ENCODE assay signal across 14 cellular contexts in the genomic region with DNA sequence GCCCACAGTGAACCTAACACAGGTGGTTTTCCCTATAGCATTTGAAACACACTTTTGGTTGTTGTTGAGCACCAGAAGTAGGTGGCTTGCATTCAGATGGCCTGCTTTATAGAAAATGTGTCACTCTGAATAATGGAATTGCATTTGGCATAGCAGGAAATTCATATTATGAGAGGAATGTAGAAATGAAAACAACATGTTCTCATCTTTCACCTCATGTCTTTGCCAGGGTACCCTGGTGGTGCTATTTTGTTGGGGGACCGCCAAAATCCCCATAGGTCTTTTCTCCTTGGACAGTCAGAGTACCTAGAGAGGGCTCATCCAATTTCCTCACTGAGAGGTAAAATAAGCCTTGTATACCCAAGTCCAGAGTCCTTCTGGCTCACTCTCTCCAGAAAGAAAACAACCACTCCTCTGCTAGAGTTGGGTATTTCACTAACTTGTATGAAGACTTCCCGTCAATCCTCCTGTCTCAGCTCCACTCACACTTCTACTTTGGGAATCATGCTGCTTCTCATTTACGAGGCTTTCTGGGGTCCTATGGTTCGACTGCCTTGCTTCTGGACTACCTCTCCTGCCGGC.
DNase-seq lines count a peak whose midpoint lies in the region; ATAC-seq, FAIRE-seq and TF ChIP-seq lines count a peak whose summit lies in the region.
"Had no signal": no experiment of that assay in that cellular context is flagged by ENCODE, and none has a peak within 500 bp of the region (broad histone marks: within the 10 kb centered on the region; RNA-seq: fewer than 3 reads in every experiment).

No MANE protein-coding gene starts in this region.

- 0 out of 2 replicates have a peak overlapping the region, but pooled peaks have one; percentile 9 for H2AFZ ChIP-seq in GM23248
- H2AFZ ChIP-seq: parathyroid adenoma had no signal

- H3K9me2 ChIP-seq in GM23248 (ENCODE audit: insufficient read depth), result no peaks in the 10 kb centered on the region

- H3K79me2 ChIP-seq in GM23248 (ENCODE audit: insufficient read depth), result peaks cover 14% of the 10 kb centered on the region; the same call in 1 of the 2 replicates

- H3K4me3 ChIP-seq in GM23248, result peak overlapping the region; percentile 30; the same call in 1 of the 2 replicates
- H3K4me3 ChIP-seq in fibroblast of mammary gland (ENCODE audit: control insufficient read depth, low read depth, low read length), result no peak overlapping the region
- peak overlapping the region; percentile 26 for H3K4me3 ChIP-seq in skeletal muscle satellite cell (ENCODE audit: low read length)

- ATAC-seq in SK-N-SH treated with all-trans-retinoic acid at 6 μM for 48 hours, result peak; percentile 71
- ATAC-seq: effector memory CD8-positive, alpha-beta T cell had no signal

- TF ChIP-seq CTCF in fibroblast of mammary gland (conservative IDR thresholded peaks at IDR 0.05; ENCODE audit: control insufficient read depth, insufficient read depth, low read depth, low read length), result no peak

- no peak for FAIRE-seq in RCC 7860 (lab: Jason Lieb, UNC)

- H3F3A ChIP-seq in GM23248 (ENCODE audit: insufficient read depth), result peaks cover 34% of the 10 kb centered on the region

- H3K9me3 ChIP-seq in GM23248 (ENCODE audit: low read depth) (no peaks in the 10 kb centered on the region), skeletal muscle satellite cell (replicated peaks; ENCODE audit: low read length) (no peaks in the 10 kb centered on the region)

- H3K4me2 ChIP-seq in GM23248 (ENCODE audit: unreplicated experiment) (peak overlapping the region; percentile 58), skeletal muscle satellite cell (ENCODE audit: low read length) (peak overlapping the region; percentile 65)

- in situ Hi-C loops in GM23248 (cut with MboI), result no loop called here

- DNase-seq in GM23248 (peak; percentile 45), fibroblast of mammary gland (ENCODE audit: low read depth) (peak; percentile 32), RCC 7860 (ENCODE audit: low spot score) (no peak), NCI-H187 treated with DMSO at 0.1 percent for 48 hours (lab: John Stamatoyannopoulos, UW) (no peak)
- DNase-seq in activated CD8-positive, alpha-beta memory T cell treated with anti-CD3 and anti-CD28 coated beads for 24 hours, result no peak
- DNase-seq: activated effector memory CD4-positive, alpha-beta T cell treated with anti-CD3 and anti-CD28 coated beads, Interleukin-2, amount 50 U/mL, for 16 hours; DMS53; effector memory CD8-positive, alpha-beta T cell; islet precursor cell; NCI-H1092; NCI-H226 had no signal

- peaks cover 48% of the 10 kb centered on the region for H3K4me1 ChIP-seq in GM23248 (ENCODE audit: insufficient read depth)
- H3K4me1 ChIP-seq in skeletal muscle satellite cell (ENCODE audit: control insufficient read depth, insufficient read depth, low read length), result peaks cover 61% of the 10 kb centered on the region

- H3K9ac ChIP-seq in GM23248, result peak overlapping the region; percentile 25; the same call in 1 of the 2 replicates
- H3K9ac ChIP-seq in skeletal muscle satellite cell (ENCODE audit: low read depth, low read length), result peak overlapping the region; percentile 27
- H3K9ac ChIP-seq: parathyroid adenoma had no signal

- H3K27ac ChIP-seq in GM23248, result peak overlapping the region; percentile 32
- H3K27ac ChIP-seq: parathyroid adenoma had no signal

- WGBS in GM23248 (ENCODE audit: low coverage in 1 of 2, low lambda C conversion rate in 2 of 2, missing lambda C conversion rate in 2 of 2), 2 experiments, result 44 to 46% methylated on average over 5 of the region's 5 CpGs

- no peaks in the 10 kb centered on the region for H4K20me1 ChIP-seq in GM23248 (ENCODE audit: insufficient read depth)

- H3K36me3 ChIP-seq in GM23248 (ENCODE audit: low read depth), result no peaks in the 10 kb centered on the region
- H3K36me3 ChIP-seq in skeletal muscle satellite cell (ENCODE audit: insufficient read depth, low read length), result no peaks in the 10 kb centered on the region

- no peaks in the 10 kb centered on the region for H3K27me3 ChIP-seq in GM23248 (replicated peaks; ENCODE audit: insufficient read depth)
- no peaks in the 10 kb centered on the region for H3K27me3 ChIP-seq in skeletal muscle satellite cell (ENCODE audit: control insufficient read depth, insufficient read depth, low read length)

TF ChIP-seq in SK-N-SH treated with all-trans-retinoic acid at 6 μM for 48 hours, 23 proteins besides CTCF, POLR2A, EP300 and RAD21:
- TF ChIP-seq ZFP30 (CRISPR knock-in tag; IDR thresholded peaks at IDR 0.05) (no peak), ISL1 (CRISPR knock-in tag; IDR thresholded peaks at IDR 0.05) (peak; percentile 77), ZFP3 (CRISPR knock-in tag; IDR thresholded peaks at IDR 0.05) (no peak)

Comparison
In these comparisons a context has a peak if more than half of its experiments do, and no peak if none do; other contexts are left out.
1. DNase-seq: peak in GM23248 (single experiment) and fibroblast of mammary gland (single experiment); none in RCC 7860 (single experiment), NCI-H187 treated with DMSO at 0.1 percent for 48 hours (single experiment) and activated CD8-positive, alpha-beta memory T cell treated with anti-CD3 and anti-CD28 coated beads for 24 hours (single experiment).